In the genomic region with DNA sequence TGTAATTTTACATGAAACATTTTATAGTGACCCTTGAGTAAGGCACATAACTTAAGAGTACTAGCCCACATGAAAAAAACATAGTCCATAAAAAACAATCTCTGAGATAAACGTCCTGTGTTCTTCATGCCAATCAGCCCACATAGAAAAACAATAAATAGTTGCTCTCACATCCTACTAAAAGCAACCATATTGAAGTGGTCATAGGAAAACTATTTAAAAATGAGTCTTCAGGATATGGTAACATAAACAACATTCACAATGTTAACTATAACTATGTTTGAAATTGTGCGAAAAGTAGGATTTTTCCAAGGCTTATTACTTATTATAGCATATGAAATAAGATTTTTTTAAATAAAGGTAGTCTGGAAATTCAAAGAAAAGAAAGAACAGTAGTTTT, we compare ENCODE assay signal across 23 cellular contexts.
"Had no signal": no experiment of that assay in that cellular context is flagged by ENCODE, and none has a peak within 500 bp of the region (broad histone marks: within the 10 kb centered on the region; RNA-seq: fewer than 3 reads in every experiment).

No MANE protein-coding gene starts in this region.

- H3K27me3 Mint-ChIP-seq: activated CD4-positive, alpha-beta memory T cell treated with anti-CD3 and anti-CD28 coated beads for 36 hours; activated naive CD4-positive, alpha-beta T cell treated with anti-CD3 and anti-CD28 coated beads, Interleukin-2, amount 10 ng/mL, durations not matched to agents 7 days and 5 days; effector memory CD8-positive, alpha-beta T cell; naive thymus-derived CD8-positive, alpha-beta T cell had no signal

- H3K4me3 Mint-ChIP-seq: activated CD4-positive, alpha-beta memory T cell treated with anti-CD3 and anti-CD28 coated beads for 36 hours; activated naive CD4-positive, alpha-beta T cell treated with anti-CD3 and anti-CD28 coated beads, Interleukin-2, amount 10 ng/mL, durations not matched to agents 7 days and 5 days; effector memory CD8-positive, alpha-beta T cell; immature natural killer cell; naive thymus-derived CD8-positive, alpha-beta T cell had no signal

- H3K36me3 Mint-ChIP-seq: activated CD4-positive, alpha-beta memory T cell treated with anti-CD3 and anti-CD28 coated beads for 36 hours; activated naive CD4-positive, alpha-beta T cell treated with anti-CD3 and anti-CD28 coated beads, Interleukin-2, amount 10 ng/mL, durations not matched to agents 7 days and 5 days; immature natural killer cell; naive thymus-derived CD8-positive, alpha-beta T cell had no signal

- H3K4me1 Mint-ChIP-seq: activated naive CD4-positive, alpha-beta T cell treated with anti-CD3 and anti-CD28 coated beads, Interleukin-2, amount 10 ng/mL, durations not matched to agents 7 days and 5 days; immature natural killer cell; naive thymus-derived CD8-positive, alpha-beta T cell had no signal

- H3K9me3 Mint-ChIP-seq: activated CD4-positive, alpha-beta memory T cell treated with anti-CD3 and anti-CD28 coated beads for 36 hours; activated naive CD4-positive, alpha-beta T cell treated with anti-CD3 and anti-CD28 coated beads, Interleukin-2, amount 10 ng/mL, durations not matched to agents 7 days and 5 days had no signal

- H3K27me3 ChIP-seq: brain microvascular endothelial cell, esophagus muscularis mucosa, left lung, ovary, right atrium auricular region, thyroid gland, upper lobe of right lung had no signal

- H3K4me3 ChIP-seq: esophagus muscularis mucosa, left lung, lung, ovary, prostate gland, right atrium auricular region, thyroid gland, upper lobe of right lung had no signal

- H3K9me3 ChIP-seq: esophagus muscularis mucosa, left lung, ovary, prostate gland, right atrium auricular region, thyroid gland, upper lobe of right lung had no signal

- H3K36me3 ChIP-seq: brain microvascular endothelial cell, esophagus muscularis mucosa, left lung, ovary, prostate gland, right atrium auricular region, thyroid gland, upper lobe of right lung had no signal

- H3K4me1 ChIP-seq: esophagus muscularis mucosa, left lung, prostate gland, right atrium auricular region, thyroid gland, upper lobe of right lung had no signal

- H3K27ac Mint-ChIP-seq: activated CD4-positive, alpha-beta memory T cell treated with anti-CD3 and anti-CD28 coated beads for 36 hours; activated naive CD4-positive, alpha-beta T cell treated with anti-CD3 and anti-CD28 coated beads, Interleukin-2, amount 10 ng/mL, durations not matched to agents 7 days and 5 days; effector memory CD8-positive, alpha-beta T cell; immature natural killer cell; naive thymus-derived CD8-positive, alpha-beta T cell had no signal

- DNase-seq: activated CD4-positive, alpha-beta memory T cell treated with anti-CD3 and anti-CD28 coated beads for 36 hours; activated CD4-positive, alpha-beta T cell treated with anti-CD3 and anti-CD28 coated beads for 48 hours; activated effector memory CD4-positive, alpha-beta T cell treated with anti-CD3 and anti-CD28 coated beads, Interleukin-2, amount 50 U/mL, for 16 hours; activated naive CD4-positive, alpha-beta T cell treated with anti-CD3 and anti-CD28 coated beads, Interleukin-2, amount 10 ng/mL, durations not matched to agents 7 days and 5 days; activated T-cell treated with anti-CD3 and anti-CD28 coated beads for 4 hours; brain microvascular endothelial cell; caudate nucleus; effector memory CD8-positive, alpha-beta T cell; foreskin melanocyte; immature natural killer cell; kidney glomerular epithelial cell; left lung; naive thymus-derived CD8-positive, alpha-beta T cell; ovary; stimulated activated CD4-positive, alpha-beta T cell treated with anti-CD3 and anti-CD28 coated beads, Interleukin-12 subunit alpha, Interleukin-12 subunit beta, amount 100 ng/mL, for 4 hours; stimulated activated CD4-positive, alpha-beta T cell treated with anti-CD3 and anti-CD28 coated beads, Interleukin-4, amount 100 ng/mL, for 4 hours; stimulated activated naive CD8-positive, alpha-beta T cell treated with anti-CD3 and anti-CD28 coated beads, Interleukin-15, Interleukin-2, amounts not matched to agents 100 U/mL and 50 U/mL, for 24 hours; thyroid gland; upper lobe of right lung had no signal

- H3K27ac ChIP-seq: brain microvascular endothelial cell, esophagus muscularis mucosa, left lung, ovary, prostate gland, right atrium auricular region, thyroid gland, upper lobe of right lung had no signal
